8 cellular contexts compared by ENCODE assay signal in the genomic region with DNA sequence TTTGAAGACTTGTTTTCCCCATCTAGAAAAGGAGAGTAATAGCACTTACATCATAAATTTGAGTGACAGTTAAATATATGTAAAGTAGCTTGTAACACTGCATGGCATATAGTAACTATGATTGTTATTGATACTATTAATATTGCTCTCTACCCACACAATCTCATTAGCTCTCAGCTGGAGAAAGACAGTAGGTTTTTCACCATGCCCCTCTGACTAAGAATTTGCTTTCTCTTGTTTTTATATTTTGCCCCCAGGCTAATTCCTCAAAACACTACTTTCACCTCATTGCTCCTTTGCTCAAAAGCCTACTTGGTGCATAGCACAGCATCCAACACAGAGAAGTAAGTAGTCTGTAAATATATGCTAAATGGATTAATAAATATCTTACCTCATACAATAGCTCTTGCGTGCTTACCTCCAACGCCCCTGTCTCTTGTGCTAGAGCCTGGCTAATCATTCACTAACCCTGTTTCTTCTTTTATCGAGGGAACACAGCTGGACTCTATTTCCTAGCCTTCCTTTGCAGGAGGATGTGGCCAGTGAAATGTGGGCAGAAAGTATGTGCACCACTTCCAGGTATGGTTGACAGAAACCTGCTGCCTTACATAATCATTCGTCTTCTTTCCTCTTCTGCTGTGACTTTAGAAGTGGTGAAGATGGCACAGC.
A peak's percentile ranks its signal among the peaks of the same experiment; 100 is the strongest.
DNase-seq lines count a peak whose midpoint lies in the region; ATAC-seq, FAIRE-seq and TF ChIP-seq lines count a peak whose summit lies in the region.

No MANE protein-coding gene starts in this region.

- H3K27ac ChIP-seq in coronary artery: no peak overlapping the region

- DNase-seq in NCI-H526 (lab: John Stamatoyannopoulos, UW): peak; percentile 55 to 85
- DNase-seq in mucosa of descending colon: no peak
- no peak for DNase-seq in NCI-H345 (lab: John Stamatoyannopoulos, UW)
- DNase-seq in coronary artery (ENCODE audit: low spot score): no peak
- DNase-seq in activated CD4-positive, alpha-beta T cell treated with anti-CD3 and anti-CD28 coated beads, Interleukin-2, amount 50 U/mL, for 4 hours: no peak
- no peak for DNase-seq in GM12891 (ENCODE audit: insufficient read length, low spot score)

- no peaks in the 10 kb centered on the region for H3K4me1 ChIP-seq in mucosa of descending colon (ENCODE audit: low read depth)

- TF ChIP-seq POLR2A in GM12891 (IDR thresholded peaks at IDR 0.05; ENCODE audit: low read depth, low read length): no peak

- no peaks in the 10 kb centered on the region for H3K9me3 ChIP-seq in mucosa of descending colon

- H3K4me3 ChIP-seq in mucosa of descending colon (no peak overlapping the region), coronary artery (no peak overlapping the region)

- ATAC-seq in GM18873 (IDR thresholded peaks at IDR 0.05; ENCODE audit: low FRiP score, unreplicated experiment): peak; percentile 89
- ATAC-seq in HG02678 (IDR thresholded peaks at IDR 0.05; ENCODE audit: unreplicated experiment): peak; percentile 80
- peak; percentile 66 for ATAC-seq in mucosa of descending colon

- no peaks in the 10 kb centered on the region for H3K36me3 ChIP-seq in mucosa of descending colon (ENCODE audit: low read depth)

- no peak for FAIRE-seq in GM12891 (lab: Jason Lieb, UNC)

- no peak for TF ChIP-seq CTCF in mucosa of descending colon (IDR thresholded peaks at IDR 0.05)
- TF ChIP-seq CTCF in coronary artery (IDR thresholded peaks at IDR 0.05): no peak

- intact Hi-C loops in mucosa of descending colon (cut with DNase I, micrococcal nuclease): no loop called here

TF ChIP-seq in GM12891, 5 proteins besides CTCF, POLR2A, EP300 and RAD21:
- no peak for TF ChIP-seq POU2F2 (IDR thresholded peaks at IDR 0.05; ENCODE audit: low read depth, low read length)
- no peak for TF ChIP-seq POLR2AphosphoS5 (IDR thresholded peaks at IDR 0.05; ENCODE audit: low read depth, low read length)
- no peak for TF ChIP-seq SPI1 (IDR thresholded peaks at IDR 0.05; ENCODE audit: low read depth, low read length)
- TF ChIP-seq TAF1 (IDR thresholded peaks at IDR 0.05; ENCODE audit: low read depth, low read length): no peak
- TF ChIP-seq PAX5 (IDR thresholded peaks at IDR 0.05; ENCODE audit: insufficient read depth, low read length, severe bottlenecking): no peak

Comparison
In these comparisons a context has a peak if more than half of its experiments do, and no peak if none do; other contexts are left out.
1. DNase-seq: peak in NCI-H526 (2 of 2); none in mucosa of descending colon (0 of 3), NCI-H345 (single experiment), coronary artery (single experiment), activated CD4-positive, alpha-beta T cell treated with anti-CD3 and anti-CD28 coated beads, Interleukin-2, amount 50 U/mL, for 4 hours (0 of 2) and GM12891 (single experiment).
2. Peak in every context shown above with its lines, with median percentiles within 50 percentile points of each other: ATAC-seq.